ENCODE assay signal across 9 cellular contexts in genomic region chr3:18445421-18446066, GRCh38. TPM values are rescaled to one million over a fixed set of nuclear protein-coding genes. Genes with fewer than 3 reads are reported as not detected.
A peak's percentile ranks its signal among the peaks of the same experiment; 100 is the strongest.
DNase-seq lines count a peak whose midpoint lies in the region; ATAC-seq and TF ChIP-seq lines count a peak whose summit lies in the region.
"Had no signal": no experiment of that assay in that cellular context is flagged by ENCODE, and none has a peak within 500 bp of the region (broad histone marks: within the 10 kb centered on the region; RNA-seq: fewer than 3 reads in every experiment).

No MANE protein-coding gene starts in this region.

- intact Hi-C loops in A673 (cut with micrococcal nuclease; ENCODE audit: unreplicated experiment) (no loop called here), vagina (cut with DNase I) (no loop called here)

- CTCF ChIA-PET in A673 (lab: Charles Lee): no interaction called here

- H3K36me3 ChIP-seq in A673 (ENCODE audit: insufficient read depth, low read length, poor library complexity, severe bottlenecking): no peaks in the 10 kb centered on the region
- no peaks in the 10 kb centered on the region for H3K36me3 ChIP-seq in Loucy (ENCODE audit: insufficient read depth, low read length)
- H3K36me3 ChIP-seq in gastroesophageal sphincter: no peaks in the 10 kb centered on the region
- H3K36me3 ChIP-seq in vagina: no peaks in the 10 kb centered on the region

- TF ChIP-seq CTCF in A673 (conservative IDR thresholded peaks at IDR 0.05; ENCODE audit: low read depth, low read length) (0 out of 2 replicates have a peak, but pooled peaks have one; percentile 5), Loucy (conservative IDR thresholded peaks at IDR 0.05; ENCODE audit: low read length) (peak; percentile 48), gastroesophageal sphincter (IDR thresholded peaks at IDR 0.05) (peak in 1 of 4 experiments; percentile 22), vagina (IDR thresholded peaks at IDR 0.05) (no peak)

- TF ChIP-seq EP300 in gastroesophageal sphincter (IDR thresholded peaks at IDR 0.05): no peak

- peaks cover 6% of the 10 kb centered on the region for H3K4me1 ChIP-seq in A673 (ENCODE audit: insufficient read depth, low read length, poor library complexity, severe bottlenecking)
- H3K4me1 ChIP-seq in Loucy (ENCODE audit: insufficient read depth, low read length, poor library complexity, severe bottlenecking): peaks cover 54% of the 10 kb centered on the region
- peaks cover 3 to 32% (median 17%) of the 10 kb centered on the region in 3 donors for H3K4me1 ChIP-seq in gastroesophageal sphincter
- peaks cover 26% of the 10 kb centered on the region for H3K4me1 ChIP-seq in vagina

- H3F3A ChIP-seq in Loucy (ENCODE audit: low read depth): no peaks in the 10 kb centered on the region

- no peaks in the 10 kb centered on the region for H3K9me2 ChIP-seq in Loucy (replicated peaks; ENCODE audit: low read depth, low read length)

- ATAC-seq in GM19455 (IDR thresholded peaks at IDR 0.05; ENCODE audit: unreplicated experiment): peak; percentile 16
- ATAC-seq in gastroesophageal sphincter: peak; percentile 20

- BruUV-seq in A673 (replicated peaks; lab: Mats Ljungman, UMichigan): no TSS peak

- peak overlapping the region; percentile 76 for H3K9ac ChIP-seq in Loucy (ENCODE audit: low read depth, low read length, poor library complexity, severe bottlenecking)

- peak overlapping the region; percentile 98 for H3K4me2 ChIP-seq in Loucy (ENCODE audit: low read depth, low read length, poor library complexity, severe bottlenecking)

- WGBS in gastroesophageal sphincter (ENCODE audit: low coverage in 1 of 2), 2 donors: 4 to 8% methylated on average over 7 to 10 of the region's 30 CpGs

- H3K4me3 ChIP-seq in A673 (ENCODE audit: low read depth, low read length, poor library complexity, severe bottlenecking) (peak overlapping the region; percentile 26), Loucy (ENCODE audit: low read length, poor library complexity, severe bottlenecking) (peak overlapping the region; percentile 99), gastroesophageal sphincter (peak overlapping the region; percentile 43 to 68), vagina (peak overlapping the region; percentile 58 to 71)
- H3K4me3 ChIP-seq: GM12878 had no signal

- DNase-seq in A673 (ENCODE audit: low spot score): no peak
- DNase-seq in activated T-cell treated with anti-CD3 and anti-CD28 coated beads for 1 hour (ENCODE audit: low read depth): peak; percentile 65
- peak; percentile 67 for DNase-seq in retina
- DNase-seq in vagina (ENCODE audit: extremely low spot score in 2 of 2): no peak
- no peak for DNase-seq in NCI-H446 (lab: John Stamatoyannopoulos, UW)

- H3K27ac ChIP-seq in A673 (ENCODE audit: low read depth, low read length, poor library complexity, severe bottlenecking): no peak overlapping the region
- H3K27ac ChIP-seq in gastroesophageal sphincter: peak overlapping the region in 3 of 4 donors; percentile 72 to 82 (median 77)
- no peak overlapping the region for H3K27ac ChIP-seq in vagina

- H2AFZ ChIP-seq in Loucy (ENCODE audit: low read length): peak overlapping the region; percentile 98

- peaks cover 63% of the 10 kb centered on the region for H3K79me2 ChIP-seq in Loucy (ENCODE audit: insufficient read depth, low read length)

- H3K27me3 ChIP-seq in A673 (replicated peaks; ENCODE audit: insufficient read depth, low read depth, low read length, poor library complexity) (peaks cover 69% of the 10 kb centered on the region), Loucy (ENCODE audit: insufficient read depth, low read length, poor library complexity, severe bottlenecking) (no peaks in the 10 kb centered on the region), gastroesophageal sphincter (peaks cover 17% of the 10 kb centered on the region), vagina (no peaks in the 10 kb centered on the region)

- POLR2A ChIA-PET in A673 (lab: Charles Lee; ENCODE audit: low non-redundant PET): no interaction called here

- peaks cover 27% of the 10 kb centered on the region for H4K20me1 ChIP-seq in Loucy (ENCODE audit: insufficient read depth, low read length, poor library complexity, severe bottlenecking)

- H3K9me3 ChIP-seq in A673 (ENCODE audit: low read depth, low read length, poor library complexity, severe bottlenecking) (no peaks in the 10 kb centered on the region), Loucy (ENCODE audit: insufficient read depth, low read depth, low read length) (no peaks in the 10 kb centered on the region; the same call in 1 of the 2 replicates), gastroesophageal sphincter (peaks cover 0 to 8% (median 0%) of the 10 kb centered on the region in 3 donors), vagina (no peaks in the 10 kb centered on the region)

- TF ChIP-seq POLR2A in gastroesophageal sphincter (IDR thresholded peaks at IDR 0.05) (no peak), vagina (IDR thresholded peaks at IDR 0.05) (no peak)

RNA-seq across cellular contexts. Expression of gene SATB1, which starts 20.4 kb away (rescaled TPM):
- 5.2 and 5.9 TPM in 2 replicates for total RNA-seq in A673 (2021)
- 10 to 100 TPM; 41.5 to 61.2 (median 48.7) TPM for total RNA-seq in gastroesophageal sphincter
- total RNA-seq in vagina: 51.3 TPM

Comparison
In these comparisons a context has a peak if more than half of its experiments do, and no peak if none do; other contexts are left out.
1. DNase-seq: peak in activated T-cell treated with anti-CD3 and anti-CD28 coated beads for 1 hour (single experiment) and retina (single experiment); none in A673 (single experiment), vagina (0 of 2) and NCI-H446 (0 of 2).
2. H3K27ac ChIP-seq: peak in gastroesophageal sphincter (3 of 4); none in A673 (single experiment) and vagina (single experiment).
3. H3K4me3 ChIP-seq: peak in every context shown above with its lines; median percentile 99 in Loucy; 64 in vagina; 56 in gastroesophageal sphincter; 26 in A673.
4. CTCF ChIP-seq: peak in A673 (single experiment) and Loucy (single experiment); none in vagina (0 of 3).